ENCODE assay signal across 8 cellular contexts in the genomic region with DNA sequence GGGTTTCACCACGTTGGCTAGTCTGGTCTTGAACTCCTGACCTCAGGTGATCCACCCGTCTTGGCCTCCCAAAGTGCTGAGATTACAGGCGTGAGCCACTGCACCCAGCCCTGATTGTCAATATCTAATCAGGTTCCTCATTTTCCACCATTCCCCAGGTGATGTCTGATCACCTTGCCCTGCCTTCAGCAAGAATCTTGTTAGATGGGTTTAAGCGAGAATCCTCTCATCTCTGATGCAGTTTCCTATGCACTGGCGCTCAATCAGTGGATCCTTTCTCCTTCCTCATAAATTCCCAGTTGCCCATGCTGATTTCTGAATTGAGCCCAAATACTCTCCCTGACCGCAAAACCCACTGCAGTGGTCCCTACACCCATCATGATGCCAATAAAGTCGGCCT. TPM values are rescaled to one million over a fixed set of nuclear protein-coding genes. Genes with fewer than 3 reads are reported as not detected.
DNase-seq lines count a peak whose midpoint lies in the region; ATAC-seq and TF ChIP-seq lines count a peak whose summit lies in the region.

No MANE protein-coding gene starts in this region.

- H3K4me1 ChIP-seq in esophagus muscularis mucosa, result peaks cover 12 to 39% (median 35%) of the 10 kb centered on the region in 4 donors
- peaks cover 5% of the 10 kb centered on the region for H3K4me1 ChIP-seq in prostate gland (replicated peaks)

- peak overlapping the region; percentile 88 for H3K27ac ChIP-seq in RWPE1
- H3K27ac ChIP-seq in esophagus muscularis mucosa (replicated peaks in 1 of 4), result peak overlapping the region; percentile 88 to 93 (median 88)
- H3K27ac ChIP-seq in prostate gland, result peak overlapping the region; percentile 63 to 90

- ATAC-seq in GM19035 (IDR thresholded peaks at IDR 0.05; ENCODE audit: unreplicated experiment) (no peak), HG03135 (IDR thresholded peaks at IDR 0.05; ENCODE audit: unreplicated experiment) (no peak)

- H3K4me3 ChIP-seq in esophagus muscularis mucosa (peak overlapping the region; percentile 73 to 99 (median 92)), prostate gland (peak overlapping the region; percentile 89 to 95)

- H3K27me3 ChIP-seq in esophagus muscularis mucosa (no peaks in the 10 kb centered on the region), prostate gland (replicated peaks; ENCODE audit: insufficient read depth) (no peaks in the 10 kb centered on the region)

- in situ Hi-C loops in G401 (cut with HindIII; ENCODE audit: low sequenced_read_pairs), result no loop called here

- CTCF ChIA-PET in RWPE1 (lab: Yijun Ruan, JAX), result no interaction called here

- 47% methylated on average over 7 of the region's 7 CpGs for WGBS in esophagus muscularis mucosa
- WGBS in prostate gland, result 29% methylated on average over 7 of the region's 7 CpGs

- intact Hi-C loops in esophagus muscularis mucosa (cut with DNase I), result loop anchor here (5.0 to 10.0 kb wide), 3 partner anchors 67 to 224 kb away; no protein-coding TSS in a partner anchor
- intact Hi-C loops in prostate gland (cut with DNase I), result loop anchor here (5.0 to 10.0 kb wide), 2 partner anchors 67 to 224 kb away; no protein-coding TSS in a partner anchor

- TF ChIP-seq POLR2A in esophagus muscularis mucosa (IDR thresholded peaks at IDR 0.05; ENCODE audit: low read depth) (no peak), prostate gland (IDR thresholded peaks at IDR 0.05) (no peak)

- no peak for TF ChIP-seq EP300 in esophagus muscularis mucosa (IDR thresholded peaks at IDR 0.05)

- DNase-seq in G401 (ENCODE audit: low spot score) (peak; percentile 56), RWPE1 (ENCODE audit: low spot score) (no peak), esophagus muscularis mucosa (ENCODE audit: extremely low spot score) (no peak), prostate gland (ENCODE audit: low spot score) (no peak), HPDE6-E6E7 (ENCODE audit: extremely low spot score) (no peak)
- no peak for DNase-seq in NK-92 treated with Interleukin-12 subunit alpha and Interleukin-12 subunit beta, amount 100 ng/mL, for 24 hours (lab: John Stamatoyannopoulos, UW)

- TF ChIP-seq CTCF in RWPE1 (conservative IDR thresholded peaks at IDR 0.05; ENCODE audit: low read depth) (no peak), esophagus muscularis mucosa (IDR thresholded peaks at IDR 0.05) (no peak), prostate gland (IDR thresholded peaks at IDR 0.05) (no peak)

- H3K9me3 ChIP-seq in esophagus muscularis mucosa (no peaks in the 10 kb centered on the region), prostate gland (no peaks in the 10 kb centered on the region)

- H3K36me3 ChIP-seq in esophagus muscularis mucosa, result peaks cover 0 to 9% (median 0%) of the 10 kb centered on the region in 4 donors
- H3K36me3 ChIP-seq in prostate gland, result no peaks in the 10 kb centered on the region

- POLR2A ChIA-PET in RWPE1 (lab: Yijun Ruan, JAX; ENCODE audit: low non-redundant PET), result no interaction called here

RNA-seq across cellular contexts. Expression of a gene that starts 0.7 kb away (rescaled TPM):
- total RNA-seq in G401 (2014; rRNA removed; shearing (Covaris generic)), result 53.2 and 64.4 TPM in 2 replicates
- total RNA-seq in esophagus muscularis mucosa (10 to 100 TPM; 39.9 to 72.2 (median 54.3) TPM), prostate gland (10 to 100 TPM; 56.7 to 79.1 TPM)

RNA-seq across cellular contexts. Expression of a gene that starts 14.7 kb away (rescaled TPM):
- total RNA-seq in G401 (2014; rRNA removed; shearing (Covaris generic)), result 235 and 240 TPM in 2 replicates
- total RNA-seq in esophagus muscularis mucosa (10 to 100 TPM; 39.9 to 87.9 (median 65.5) TPM), prostate gland (100 to 1,000 TPM in 1 of 2 donors, 10 to 100 TPM in 1; 47.8 to 127 TPM)

RNA-seq across cellular contexts. Expression of a gene that starts 59.9 kb away (rescaled TPM):
- 0.75 and 4.3 TPM in 2 replicates for total RNA-seq in G401 (2014; rRNA removed; shearing (Covaris generic))
- 10 to 100 TPM in 2 of 4 donors, 1 to 10 TPM in 2; 7.5 to 13.2 (median 10.3) TPM for total RNA-seq in esophagus muscularis mucosa
- total RNA-seq in prostate gland, result 10 to 100 TPM in 1 of 2 donors, 1 to 10 TPM in 1; 8.2 to 19.0 TPM
